Comparison of ENCODE assay signal across 8 cellular contexts in genomic region chr11:34044664-34045485, GRCh38. TPM values are rescaled to one million over a fixed set of nuclear protein-coding genes. Genes with fewer than 3 reads are reported as not detected.
DNase-seq lines count a peak whose midpoint lies in the region; ATAC-seq and TF ChIP-seq lines count a peak whose summit lies in the region.

No MANE protein-coding gene starts in this region.

- H3K4me1 ChIP-seq in MM.1S (ENCODE audit: low read length), result no peaks in the 10 kb centered on the region; the same call in 1 of the 2 replicates

- H4K20me1 ChIP-seq in MM.1S (ENCODE audit: insufficient read depth, low read length), result no peaks in the 10 kb centered on the region

- H3K9me3 Mint-ChIP-seq in neural crest cell, result no peaks in the 10 kb centered on the region
- H3K9me3 Mint-ChIP-seq in stimulated activated memory B cell treated with anti-CD40 and anti-IgM and Interleukin-4, amounts not matched to agents 10 μg/mL and 1 μg/mL and 100 μg/mL, for 72 hours, result no peaks in the 10 kb centered on the region

- no peak overlapping the region for H3K4me3 ChIP-seq in MM.1S (ENCODE audit: low read length)

- no peaks in the 10 kb centered on the region for H3K79me2 ChIP-seq in MM.1S (ENCODE audit: low read length)

- ATAC-seq in stimulated activated memory B cell treated with anti-CD40 and anti-IgM and Interleukin-4, amounts not matched to agents 10 μg/mL and 1 μg/mL and 100 μg/mL, for 72 hours, result no peak

- H3K4me3 Mint-ChIP-seq in neural crest cell, result peak overlapping the region; percentile 2
- no peak overlapping the region for H3K4me3 Mint-ChIP-seq in stimulated activated memory B cell treated with anti-CD40 and anti-IgM and Interleukin-4, amounts not matched to agents 10 μg/mL and 1 μg/mL and 100 μg/mL, for 72 hours

- no peaks in the 10 kb centered on the region for H3K9me2 ChIP-seq in MM.1S (replicated peaks; ENCODE audit: insufficient read depth, low read length)

- in situ Hi-C loops in ACHN (cut with HindIII; ENCODE audit: low pct_ligation_motif_present, low pct_unique_long_range_greater_than_20kb, low sequenced_read_pairs), result no loop called here

- H2AFZ ChIP-seq in MM.1S (ENCODE audit: low read length), result no peak overlapping the region

- H3K9me3 ChIP-seq in MM.1S (replicated peaks; ENCODE audit: insufficient read depth, low read length), result no peaks in the 10 kb centered on the region

- peak overlapping the region; percentile 85 for H3K27ac Mint-ChIP-seq in neural crest cell (ENCODE audit: unreplicated experiment)
- no peak overlapping the region for H3K27ac Mint-ChIP-seq in stimulated activated memory B cell treated with anti-CD40 and anti-IgM and Interleukin-4, amounts not matched to agents 10 μg/mL and 1 μg/mL and 100 μg/mL, for 72 hours

- H3K36me3 Mint-ChIP-seq in neural crest cell (ENCODE audit: low read depth), result no peaks in the 10 kb centered on the region
- no peaks in the 10 kb centered on the region for H3K36me3 Mint-ChIP-seq in stimulated activated memory B cell treated with anti-CD40 and anti-IgM and Interleukin-4, amounts not matched to agents 10 μg/mL and 1 μg/mL and 100 μg/mL, for 72 hours

- DNase-seq in GF-D8 (lab: John Stamatoyannopoulos, UW) (peak; percentile 19), MM.1S (peak; percentile 36), amniotic epithelial cell (ENCODE audit: low read depth) (peak; percentile 89), neural crest cell (ENCODE audit: low read depth, low spot score) (peak; percentile 14), NCI-H2196 (lab: John Stamatoyannopoulos, UW; ENCODE audit: unreplicated experiment) (no peak), NCI-H1105 (lab: John Stamatoyannopoulos, UW) (no peak), ACHN (no peak)

- TF ChIP-seq CTCF in MM.1S (IDR thresholded peaks at IDR 0.05; ENCODE audit: low read length) (no peak), neural crest cell (conservative IDR thresholded peaks at IDR 0.05) (no peak)

- H3F3A ChIP-seq in MM.1S (ENCODE audit: insufficient read depth, low read length), result no peaks in the 10 kb centered on the region

- H3K27me3 ChIP-seq in MM.1S (replicated peaks; ENCODE audit: insufficient read depth, low read length), result no peaks in the 10 kb centered on the region

- no peak overlapping the region for H3K4me2 ChIP-seq in MM.1S (ENCODE audit: low read depth, low read length)

- no peaks in the 10 kb centered on the region for H3K27me3 Mint-ChIP-seq in neural crest cell (ENCODE audit: low read depth)
- peaks cover 27% of the 10 kb centered on the region for H3K27me3 Mint-ChIP-seq in stimulated activated memory B cell treated with anti-CD40 and anti-IgM and Interleukin-4, amounts not matched to agents 10 μg/mL and 1 μg/mL and 100 μg/mL, for 72 hours

- H3K4me1 Mint-ChIP-seq in neural crest cell, result peaks cover 11% of the 10 kb centered on the region
- H3K4me1 Mint-ChIP-seq in stimulated activated memory B cell treated with anti-CD40 and anti-IgM and Interleukin-4, amounts not matched to agents 10 μg/mL and 1 μg/mL and 100 μg/mL, for 72 hours, result peaks cover 14% of the 10 kb centered on the region

- no peak overlapping the region for H3K9ac ChIP-seq in MM.1S (ENCODE audit: low read length)

- no peaks in the 10 kb centered on the region for H3K36me3 ChIP-seq in MM.1S (replicated peaks; ENCODE audit: insufficient read depth, low read length)

- H3K27ac ChIP-seq in MM.1S (ENCODE audit: low read length), result no peak overlapping the region

RNA-seq across cellular contexts. Expression of gene CAPRIN1, which starts 6.7 kb away (rescaled TPM):
- 383 and 396 TPM in 2 replicates for total RNA-seq in neural crest cell

Comparison
In these comparisons a context has a peak if more than half of its experiments do, and no peak if none do; other contexts are left out.
1. DNase-seq: peak in GF-D8 (single experiment), MM.1S (single experiment), amniotic epithelial cell (single experiment) and neural crest cell (single experiment); none in NCI-H2196 (single experiment), NCI-H1105 (single experiment) and ACHN (single experiment).